1 cellular context compared by ENCODE assay signal in the genomic region with DNA sequence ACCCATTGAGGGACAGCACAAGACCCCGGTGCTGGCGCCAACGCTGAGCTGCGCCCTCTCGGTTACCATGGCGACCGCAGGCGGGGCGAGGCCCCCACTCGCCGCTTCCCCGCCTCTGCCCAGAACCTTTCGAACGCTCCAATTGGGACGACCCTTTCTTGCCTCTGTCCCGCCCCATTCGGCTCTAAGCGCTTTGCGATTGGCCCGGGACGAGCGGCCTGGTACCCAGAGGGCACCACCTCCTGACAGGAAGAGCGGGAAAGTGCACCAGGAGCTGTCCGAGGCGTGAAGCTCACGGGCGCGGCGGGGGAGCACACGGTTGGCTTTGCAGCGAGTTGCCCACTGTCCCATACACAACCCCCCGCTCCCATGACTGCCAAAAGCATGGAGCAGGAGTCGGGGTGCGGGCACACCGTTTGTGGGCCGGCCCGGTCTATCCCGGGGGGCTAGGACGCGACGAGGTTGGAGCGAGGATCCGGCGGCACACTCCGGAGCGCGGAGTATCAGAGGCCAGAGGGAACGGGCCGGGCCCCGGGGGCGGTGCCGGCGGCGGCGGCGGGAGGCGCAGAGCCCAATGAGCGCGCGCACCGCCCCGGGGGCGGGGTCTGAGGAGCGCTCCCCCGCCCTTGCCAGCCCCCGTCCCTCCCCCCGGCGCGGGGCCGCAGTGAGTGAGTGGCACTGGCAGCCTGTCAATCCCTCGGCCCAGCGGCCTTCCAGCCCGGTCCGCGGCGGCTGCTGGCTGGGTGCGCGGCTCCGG.
TF ChIP-seq lines count a peak whose summit lies in the region.

No MANE protein-coding gene starts in this region.

TF ChIP-seq in HepG2, 621 proteins besides CTCF, POLR2A, EP300 and RAD21 (continued from another document and continues in another):
- TF ChIP-seq, protein P1, sequence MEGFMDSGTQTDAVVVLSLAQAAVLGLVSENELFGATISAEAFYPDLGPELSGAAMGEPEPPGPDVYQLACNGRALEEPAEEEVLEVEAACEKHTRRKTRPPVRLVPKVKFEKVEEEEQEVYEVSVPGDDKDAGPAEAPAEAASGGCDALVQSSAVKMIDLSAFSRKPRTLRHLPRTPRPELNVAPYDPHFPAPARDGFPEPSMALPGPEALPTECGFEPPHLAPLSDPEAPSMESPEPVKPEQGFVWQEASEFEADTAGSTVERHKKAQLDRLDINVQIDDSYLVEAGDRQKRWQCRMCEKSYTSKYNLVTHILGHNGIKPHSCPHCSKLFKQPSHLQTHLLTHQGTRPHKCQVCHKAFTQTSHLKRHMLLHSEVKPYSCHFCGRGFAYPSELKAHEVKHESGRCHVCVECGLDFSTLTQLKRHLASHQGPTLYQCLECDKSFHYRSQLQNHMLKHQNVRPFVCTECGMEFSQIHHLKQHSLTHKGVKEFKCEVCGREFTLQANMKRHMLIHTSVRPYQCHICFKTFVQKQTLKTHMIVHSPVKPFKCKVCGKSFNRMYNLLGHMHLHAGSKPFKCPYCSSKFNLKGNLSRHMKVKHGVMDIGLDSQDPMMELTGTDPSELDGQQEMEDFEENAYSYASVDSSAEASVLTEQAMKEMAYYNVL (CRISPR knock-in tag; IDR thresholded peaks at IDR 0.05; ENCODE audit: borderline replicate concordance), result no peak
- peak; percentile 97 for TF ChIP-seq ZNF879 (CRISPR knock-in tag; IDR thresholded peaks at IDR 0.05)
- peak; percentile 91 for TF ChIP-seq ZNF205 (CRISPR knock-in tag; IDR thresholded peaks at IDR 0.05)
- no peak for TF ChIP-seq POLR2AphosphoS2 (IDR thresholded peaks at IDR 0.05; ENCODE audit: low read depth, low read length)
- TF ChIP-seq XRCC5 (optimal IDR thresholded peaks at IDR 0.05; ENCODE audit: low read length), result no peak
- TF ChIP-seq, protein P2, sequence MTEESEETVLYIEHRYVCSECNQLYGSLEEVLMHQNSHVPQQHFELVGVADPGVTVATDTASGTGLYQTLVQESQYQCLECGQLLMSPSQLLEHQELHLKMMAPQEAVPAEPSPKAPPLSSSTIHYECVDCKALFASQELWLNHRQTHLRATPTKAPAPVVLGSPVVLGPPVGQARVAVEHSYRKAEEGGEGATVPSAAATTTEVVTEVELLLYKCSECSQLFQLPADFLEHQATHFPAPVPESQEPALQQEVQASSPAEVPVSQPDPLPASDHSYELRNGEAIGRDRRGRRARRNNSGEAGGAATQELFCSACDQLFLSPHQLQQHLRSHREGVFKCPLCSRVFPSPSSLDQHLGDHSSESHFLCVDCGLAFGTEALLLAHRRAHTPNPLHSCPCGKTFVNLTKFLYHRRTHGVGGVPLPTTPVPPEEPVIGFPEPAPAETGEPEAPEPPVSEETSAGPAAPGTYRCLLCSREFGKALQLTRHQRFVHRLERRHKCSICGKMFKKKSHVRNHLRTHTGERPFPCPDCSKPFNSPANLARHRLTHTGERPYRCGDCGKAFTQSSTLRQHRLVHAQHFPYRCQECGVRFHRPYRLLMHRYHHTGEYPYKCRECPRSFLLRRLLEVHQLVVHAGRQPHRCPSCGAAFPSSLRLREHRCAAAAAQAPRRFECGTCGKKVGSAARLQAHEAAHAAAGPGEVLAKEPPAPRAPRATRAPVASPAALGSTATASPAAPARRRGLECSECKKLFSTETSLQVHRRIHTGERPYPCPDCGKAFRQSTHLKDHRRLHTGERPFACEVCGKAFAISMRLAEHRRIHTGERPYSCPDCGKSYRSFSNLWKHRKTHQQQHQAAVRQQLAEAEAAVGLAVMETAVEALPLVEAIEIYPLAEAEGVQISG (CRISPR knock-in tag; IDR thresholded peaks at IDR 0.05), result peak; percentile 90
- peak; percentile 97 for TF ChIP-seq HES4 (CRISPR knock-in tag; IDR thresholded peaks at IDR 0.05; ENCODE audit: borderline replicate concordance)
- peak; percentile 30; the same call in 1 of the 2 replicates for TF ChIP-seq HMG20A (CRISPR knock-in tag; IDR thresholded peaks at IDR 0.05; ENCODE audit: borderline replicate concordance)
- TF ChIP-seq, protein P3, sequence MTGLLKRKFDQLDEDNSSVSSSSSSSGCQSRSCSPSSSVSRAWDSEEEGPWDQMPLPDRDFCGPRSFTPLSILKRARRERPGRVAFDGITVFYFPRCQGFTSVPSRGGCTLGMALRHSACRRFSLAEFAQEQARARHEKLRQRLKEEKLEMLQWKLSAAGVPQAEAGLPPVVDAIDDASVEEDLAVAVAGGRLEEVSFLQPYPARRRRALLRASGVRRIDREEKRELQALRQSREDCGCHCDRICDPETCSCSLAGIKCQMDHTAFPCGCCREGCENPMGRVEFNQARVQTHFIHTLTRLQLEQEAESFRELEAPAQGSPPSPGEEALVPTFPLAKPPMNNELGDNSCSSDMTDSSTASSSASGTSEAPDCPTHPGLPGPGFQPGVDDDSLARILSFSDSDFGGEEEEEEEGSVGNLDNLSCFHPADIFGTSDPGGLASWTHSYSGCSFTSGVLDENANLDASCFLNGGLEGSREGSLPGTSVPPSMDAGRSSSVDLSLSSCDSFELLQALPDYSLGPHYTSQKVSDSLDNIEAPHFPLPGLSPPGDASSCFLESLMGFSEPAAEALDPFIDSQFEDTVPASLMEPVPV (CRISPR knock-in tag; IDR thresholded peaks at IDR 0.05), result peak; percentile 97
- no peak for TF ChIP-seq CENPX (CRISPR knock-in tag; IDR thresholded peaks at IDR 0.05)
- TF ChIP-seq ZNF138 (CRISPR knock-in tag; IDR thresholded peaks at IDR 0.05; ENCODE audit: low read depth), result peak; percentile 93
- TF ChIP-seq, protein P4, sequence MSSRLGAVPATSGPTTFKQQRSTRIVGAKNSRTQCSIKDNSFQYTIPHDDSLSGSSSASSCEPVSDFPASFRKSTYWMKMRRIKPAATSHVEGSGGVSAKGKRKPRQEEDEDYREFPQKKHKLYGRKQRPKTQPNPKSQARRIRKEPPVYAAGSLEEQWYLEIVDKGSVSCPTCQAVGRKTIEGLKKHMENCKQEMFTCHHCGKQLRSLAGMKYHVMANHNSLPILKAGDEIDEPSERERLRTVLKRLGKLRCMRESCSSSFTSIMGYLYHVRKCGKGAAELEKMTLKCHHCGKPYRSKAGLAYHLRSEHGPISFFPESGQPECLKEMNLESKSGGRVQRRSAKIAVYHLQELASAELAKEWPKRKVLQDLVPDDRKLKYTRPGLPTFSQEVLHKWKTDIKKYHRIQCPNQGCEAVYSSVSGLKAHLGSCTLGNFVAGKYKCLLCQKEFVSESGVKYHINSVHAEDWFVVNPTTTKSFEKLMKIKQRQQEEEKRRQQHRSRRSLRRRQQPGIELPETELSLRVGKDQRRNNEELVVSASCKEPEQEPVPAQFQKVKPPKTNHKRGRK (CRISPR knock-in tag; IDR thresholded peaks at IDR 0.05), result no peak
- peak; percentile 70 for TF ChIP-seq ONECUT2 (CRISPR knock-in tag; IDR thresholded peaks at IDR 0.05)
- TF ChIP-seq ELF1 (CRISPR knock-in tag; IDR thresholded peaks at IDR 0.05), result peak; percentile 51
- no peak; the same call in 1 of the 2 replicates for TF ChIP-seq EHMT2 (IDR thresholded peaks at IDR 0.05; ENCODE audit: borderline replicate concordance, low read depth, low read length)
- TF ChIP-seq HDAC6 (IDR thresholded peaks at IDR 0.05; ENCODE audit: low read depth, low read length), result no peak
- peak; percentile 94; the same call in 1 of the 2 replicates for TF ChIP-seq KLF15 (CRISPR knock-in tag; IDR thresholded peaks at IDR 0.05; ENCODE audit: borderline replicate concordance)
- TF ChIP-seq, protein P5, sequence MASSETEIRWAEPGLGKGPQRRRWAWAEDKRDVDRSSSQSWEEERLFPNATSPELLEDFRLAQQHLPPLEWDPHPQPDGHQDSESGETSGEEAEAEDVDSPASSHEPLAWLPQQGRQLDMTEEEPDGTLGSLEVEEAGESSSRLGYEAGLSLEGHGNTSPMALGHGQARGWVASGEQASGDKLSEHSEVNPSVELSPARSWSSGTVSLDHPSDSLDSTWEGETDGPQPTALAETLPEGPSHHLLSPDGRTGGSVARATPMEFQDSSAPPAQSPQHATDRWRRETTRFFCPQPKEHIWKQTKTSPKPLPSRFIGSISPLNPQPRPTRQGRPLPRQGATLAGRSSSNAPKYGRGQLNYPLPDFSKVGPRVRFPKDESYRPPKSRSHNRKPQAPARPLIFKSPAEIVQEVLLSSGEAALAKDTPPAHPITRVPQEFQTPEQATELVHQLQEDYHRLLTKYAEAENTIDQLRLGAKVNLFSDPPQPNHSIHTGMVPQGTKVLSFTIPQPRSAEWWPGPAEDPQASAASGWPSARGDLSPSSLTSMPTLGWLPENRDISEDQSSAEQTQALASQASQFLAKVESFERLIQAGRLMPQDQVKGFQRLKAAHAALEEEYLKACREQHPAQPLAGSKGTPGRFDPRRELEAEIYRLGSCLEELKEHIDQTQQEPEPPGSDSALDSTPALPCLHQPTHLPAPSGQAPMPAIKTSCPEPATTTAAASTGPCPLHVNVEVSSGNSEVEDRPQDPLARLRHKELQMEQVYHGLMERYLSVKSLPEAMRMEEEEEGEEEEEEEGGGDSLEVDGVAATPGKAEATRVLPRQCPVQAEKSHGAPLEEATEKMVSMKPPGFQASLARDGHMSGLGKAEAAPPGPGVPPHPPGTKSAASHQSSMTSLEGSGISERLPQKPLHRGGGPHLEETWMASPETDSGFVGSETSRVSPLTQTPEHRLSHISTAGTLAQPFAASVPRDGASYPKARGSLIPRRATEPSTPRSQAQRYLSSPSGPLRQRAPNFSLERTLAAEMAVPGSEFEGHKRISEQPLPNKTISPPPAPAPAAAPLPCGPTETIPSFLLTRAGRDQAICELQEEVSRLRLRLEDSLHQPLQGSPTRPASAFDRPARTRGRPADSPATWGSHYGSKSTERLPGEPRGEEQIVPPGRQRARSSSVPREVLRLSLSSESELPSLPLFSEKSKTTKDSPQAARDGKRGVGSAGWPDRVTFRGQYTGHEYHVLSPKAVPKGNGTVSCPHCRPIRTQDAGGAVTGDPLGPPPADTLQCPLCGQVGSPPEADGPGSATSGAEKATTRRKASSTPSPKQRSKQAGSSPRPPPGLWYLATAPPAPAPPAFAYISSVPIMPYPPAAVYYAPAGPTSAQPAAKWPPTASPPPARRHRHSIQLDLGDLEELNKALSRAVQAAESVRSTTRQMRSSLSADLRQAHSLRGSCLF (CRISPR knock-in tag; IDR thresholded peaks at IDR 0.05; ENCODE audit: borderline replicate concordance), result peak; percentile 91; the same call in 1 of the 2 replicates
- no peak for TF ChIP-seq ZNF24 (IDR thresholded peaks at IDR 0.05)
- TF ChIP-seq, protein P6, sequence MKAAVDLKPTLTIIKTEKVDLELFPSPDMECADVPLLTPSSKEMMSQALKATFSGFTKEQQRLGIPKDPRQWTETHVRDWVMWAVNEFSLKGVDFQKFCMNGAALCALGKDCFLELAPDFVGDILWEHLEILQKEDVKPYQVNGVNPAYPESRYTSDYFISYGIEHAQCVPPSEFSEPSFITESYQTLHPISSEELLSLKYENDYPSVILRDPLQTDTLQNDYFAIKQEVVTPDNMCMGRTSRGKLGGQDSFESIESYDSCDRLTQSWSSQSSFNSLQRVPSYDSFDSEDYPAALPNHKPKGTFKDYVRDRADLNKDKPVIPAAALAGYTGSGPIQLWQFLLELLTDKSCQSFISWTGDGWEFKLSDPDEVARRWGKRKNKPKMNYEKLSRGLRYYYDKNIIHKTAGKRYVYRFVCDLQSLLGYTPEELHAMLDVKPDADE (CRISPR knock-in tag; IDR thresholded peaks at IDR 0.05), result peak; percentile 85
- TF ChIP-seq JARID2 (CRISPR knock-in tag; IDR thresholded peaks at IDR 0.05; ENCODE audit: insufficient replicate concordance), result no peak
- TF ChIP-seq SRF (IDR thresholded peaks at IDR 0.05; ENCODE audit: low read depth, low read length), result no peak
- TF ChIP-seq, protein P7, sequence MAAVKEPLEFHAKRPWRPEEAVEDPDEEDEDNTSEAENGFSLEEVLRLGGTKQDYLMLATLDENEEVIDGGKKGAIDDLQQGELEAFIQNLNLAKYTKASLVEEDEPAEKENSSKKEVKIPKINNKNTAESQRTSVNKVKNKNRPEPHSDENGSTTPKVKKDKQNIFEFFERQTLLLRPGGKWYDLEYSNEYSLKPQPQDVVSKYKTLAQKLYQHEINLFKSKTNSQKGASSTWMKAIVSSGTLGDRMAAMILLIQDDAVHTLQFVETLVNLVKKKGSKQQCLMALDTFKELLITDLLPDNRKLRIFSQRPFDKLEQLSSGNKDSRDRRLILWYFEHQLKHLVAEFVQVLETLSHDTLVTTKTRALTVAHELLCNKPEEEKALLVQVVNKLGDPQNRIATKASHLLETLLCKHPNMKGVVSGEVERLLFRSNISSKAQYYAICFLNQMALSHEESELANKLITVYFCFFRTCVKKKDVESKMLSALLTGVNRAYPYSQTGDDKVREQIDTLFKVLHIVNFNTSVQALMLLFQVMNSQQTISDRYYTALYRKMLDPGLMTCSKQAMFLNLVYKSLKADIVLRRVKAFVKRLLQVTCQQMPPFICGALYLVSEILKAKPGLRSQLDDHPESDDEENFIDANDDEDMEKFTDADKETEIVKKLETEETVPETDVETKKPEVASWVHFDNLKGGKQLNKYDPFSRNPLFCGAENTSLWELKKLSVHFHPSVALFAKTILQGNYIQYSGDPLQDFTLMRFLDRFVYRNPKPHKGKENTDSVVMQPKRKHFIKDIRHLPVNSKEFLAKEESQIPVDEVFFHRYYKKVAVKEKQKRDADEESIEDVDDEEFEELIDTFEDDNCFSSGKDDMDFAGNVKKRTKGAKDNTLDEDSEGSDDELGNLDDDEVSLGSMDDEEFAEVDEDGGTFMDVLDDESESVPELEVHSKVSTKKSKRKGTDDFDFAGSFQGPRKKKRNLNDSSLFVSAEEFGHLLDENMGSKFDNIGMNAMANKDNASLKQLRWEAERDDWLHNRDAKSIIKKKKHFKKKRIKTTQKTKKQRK (IDR thresholded peaks at IDR 0.05; ENCODE audit: low read length), result no peak
- TF ChIP-seq, protein P8, sequence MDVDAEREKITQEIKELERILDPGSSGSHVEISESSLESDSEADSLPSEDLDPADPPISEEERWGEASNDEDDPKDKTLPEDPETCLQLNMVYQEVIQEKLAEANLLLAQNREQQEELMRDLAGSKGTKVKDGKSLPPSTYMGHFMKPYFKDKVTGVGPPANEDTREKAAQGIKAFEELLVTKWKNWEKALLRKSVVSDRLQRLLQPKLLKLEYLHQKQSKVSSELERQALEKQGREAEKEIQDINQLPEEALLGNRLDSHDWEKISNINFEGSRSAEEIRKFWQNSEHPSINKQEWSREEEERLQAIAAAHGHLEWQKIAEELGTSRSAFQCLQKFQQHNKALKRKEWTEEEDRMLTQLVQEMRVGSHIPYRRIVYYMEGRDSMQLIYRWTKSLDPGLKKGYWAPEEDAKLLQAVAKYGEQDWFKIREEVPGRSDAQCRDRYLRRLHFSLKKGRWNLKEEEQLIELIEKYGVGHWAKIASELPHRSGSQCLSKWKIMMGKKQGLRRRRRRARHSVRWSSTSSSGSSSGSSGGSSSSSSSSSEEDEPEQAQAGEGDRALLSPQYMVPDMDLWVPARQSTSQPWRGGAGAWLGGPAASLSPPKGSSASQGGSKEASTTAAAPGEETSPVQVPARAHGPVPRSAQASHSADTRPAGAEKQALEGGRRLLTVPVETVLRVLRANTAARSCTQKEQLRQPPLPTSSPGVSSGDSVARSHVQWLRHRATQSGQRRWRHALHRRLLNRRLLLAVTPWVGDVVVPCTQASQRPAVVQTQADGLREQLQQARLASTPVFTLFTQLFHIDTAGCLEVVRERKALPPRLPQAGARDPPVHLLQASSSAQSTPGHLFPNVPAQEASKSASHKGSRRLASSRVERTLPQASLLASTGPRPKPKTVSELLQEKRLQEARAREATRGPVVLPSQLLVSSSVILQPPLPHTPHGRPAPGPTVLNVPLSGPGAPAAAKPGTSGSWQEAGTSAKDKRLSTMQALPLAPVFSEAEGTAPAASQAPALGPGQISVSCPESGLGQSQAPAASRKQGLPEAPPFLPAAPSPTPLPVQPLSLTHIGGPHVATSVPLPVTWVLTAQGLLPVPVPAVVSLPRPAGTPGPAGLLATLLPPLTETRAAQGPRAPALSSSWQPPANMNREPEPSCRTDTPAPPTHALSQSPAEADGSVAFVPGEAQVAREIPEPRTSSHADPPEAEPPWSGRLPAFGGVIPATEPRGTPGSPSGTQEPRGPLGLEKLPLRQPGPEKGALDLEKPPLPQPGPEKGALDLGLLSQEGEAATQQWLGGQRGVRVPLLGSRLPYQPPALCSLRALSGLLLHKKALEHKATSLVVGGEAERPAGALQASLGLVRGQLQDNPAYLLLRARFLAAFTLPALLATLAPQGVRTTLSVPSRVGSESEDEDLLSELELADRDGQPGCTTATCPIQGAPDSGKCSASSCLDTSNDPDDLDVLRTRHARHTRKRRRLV (CRISPR knock-in tag; IDR thresholded peaks at IDR 0.05), result peak; percentile 86; the same call in 1 of the 2 replicates
